Comparison of ENCODE assay signal across 23 cellular contexts in genomic region chr11:41985799-41986198, GRCh38.
"Had no signal": no experiment of that assay in that cellular context is flagged by ENCODE, and none has a peak within 500 bp of the region (broad histone marks: within the 10 kb centered on the region; RNA-seq: fewer than 3 reads in every experiment).

No MANE protein-coding gene starts in this region.

- H3K27ac ChIP-seq: HL-60, KMS-11, RWPE1 had no signal

- DNase-seq: Kasumi-1, NCI-H1092 treated with DMSO at 0.1 percent for 48 hours, NCI-H1436, NCI-H187, NCI-H2029, NCI-H2081 treated with DMSO at 0.1 percent for 48 hours, NCI-H2171, NCI-H226, NCI-H446, NCI-H510A, NCI-H524 treated with DMSO at 0.1 percent for 48 hours, NCI-H69, NCI-H774, SHP77, SK-N-SH, SW 1271 had no signal

- FAIRE-seq: HTR-8/SVneo, K562 had no signal

- ATAC-seq: K562, Panc1, PC-3 had no signal

- H3K9me3 ChIP-seq: SK-N-SH had no signal

- H3K4me3 ChIP-seq: K562 had no signal

- H3K4me2 ChIP-seq: KMS-11, SK-N-SH had no signal

- H3K9ac ChIP-seq: KMS-11, SK-N-SH had no signal
